In the genomic region with DNA sequence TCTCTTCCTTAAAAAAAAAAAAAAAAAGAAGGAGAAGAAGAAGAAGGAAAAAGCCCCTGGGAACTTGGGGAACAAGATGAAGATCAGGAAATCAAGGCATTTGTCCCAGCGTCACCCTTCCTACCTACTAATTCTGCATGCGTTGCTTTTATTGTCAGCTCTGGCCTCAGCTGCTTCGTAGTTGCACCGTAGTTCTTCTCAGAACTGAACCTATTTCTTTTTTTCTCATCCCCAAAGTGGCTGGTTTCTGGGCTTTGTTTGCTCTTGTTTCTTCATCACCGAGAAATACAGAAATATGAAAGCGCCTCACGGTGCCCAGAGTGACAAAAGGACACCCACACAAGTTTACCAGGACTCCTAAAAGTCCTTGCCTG, we compare ENCODE assay signal across 10 cellular contexts. TPM values are rescaled to one million over a fixed set of nuclear protein-coding genes. Genes with fewer than 3 reads are reported as not detected.
A peak's percentile ranks its signal among the peaks of the same experiment; 100 is the strongest.
DNase-seq lines count a peak whose midpoint lies in the region; ATAC-seq and TF ChIP-seq lines count a peak whose summit lies in the region.
"Had no signal": no experiment of that assay in that cellular context is flagged by ENCODE, and none has a peak within 500 bp of the region (broad histone marks: within the 10 kb centered on the region; RNA-seq: fewer than 3 reads in every experiment).

No MANE protein-coding gene starts in this region.

- H2AFZ ChIP-seq in ACC112 (ENCODE audit: low read length, unreplicated experiment) = peak overlapping the region; percentile 88

- WGBS in HUES64 = 30% methylated on average over 7 of the region's 7 CpGs
- 31 to 34% methylated on average over 7 of the region's 7 CpGs for WGBS in ectodermal cell, 2 experiments

- TF ChIP-seq CTCF in endothelial cell (IDR thresholded peaks at IDR 0.05; ENCODE audit: unreplicated experiment) = no peak

- H3K4me1 Mint-ChIP-seq in naive thymus-derived CD4-positive, alpha-beta T cell = peaks cover 8 to 16% (median 11%) of the 10 kb centered on the region in 7 donors
- H3K4me1 Mint-ChIP-seq in endothelial cell (ENCODE audit: unreplicated experiment) = peaks cover 9% of the 10 kb centered on the region

- no peaks in the 10 kb centered on the region for H3K79me2 ChIP-seq in ACC112 (ENCODE audit: control insufficient read depth, insufficient read depth, low read length, unreplicated experiment)

- H3K27me3 Mint-ChIP-seq in naive thymus-derived CD4-positive, alpha-beta T cell = peaks cover 30 to 55% (median 36%) of the 10 kb centered on the region in 5 donors
- H3K27me3 Mint-ChIP-seq in endothelial cell (ENCODE audit: unreplicated experiment) = peaks cover 17% of the 10 kb centered on the region

- ATAC-seq in naive thymus-derived CD4-positive, alpha-beta T cell = no peak

- intact Hi-C loops in naive thymus-derived CD4-positive, alpha-beta T cell (cut with micrococcal nuclease) = no loop called here

- H3K4me1 ChIP-seq in ACC112 (ENCODE audit: control insufficient read depth, insufficient read depth, low read length, unreplicated experiment) (peaks cover 3% of the 10 kb centered on the region), HUES64 (ENCODE audit: insufficient read depth, low read length) (0 out of 2 replicates have a peak, but pooled peaks cover 3% of the 10 kb centered on the region), ectodermal cell (ENCODE audit: control insufficient read depth, insufficient read depth, low read length) (peaks cover 7% of the 10 kb centered on the region)
- H3K4me1 ChIP-seq in naive thymus-derived CD4-positive, alpha-beta T cell (ENCODE audit: control insufficient read depth in 2 of 2, insufficient read depth in 2 of 2, low read length in 2 of 2) = no peaks in the 10 kb centered on the region

- H3K9me3 ChIP-seq in HUES64 (ENCODE audit: insufficient read depth, low read depth, low read length) (0 out of 2 replicates have a peak, but pooled peaks cover 3% of the 10 kb centered on the region), ectodermal cell (ENCODE audit: control insufficient read depth, low read length) (no peaks in the 10 kb centered on the region)
- H3K9me3 ChIP-seq in naive thymus-derived CD4-positive, alpha-beta T cell (ENCODE audit: control insufficient read depth in 2 of 3, low read length in 3 of 3) = no peaks in the 10 kb centered on the region

- H3K9ac ChIP-seq in HUES64 (ENCODE audit: low read depth, low read length) = no peak overlapping the region

- H3K27ac Mint-ChIP-seq in naive thymus-derived CD4-positive, alpha-beta T cell = no peak overlapping the region
- H3K27ac Mint-ChIP-seq in endothelial cell (ENCODE audit: unreplicated experiment) = no peak overlapping the region

- POLR2A ChIA-PET in naive thymus-derived CD4-positive, alpha-beta T cell (lab: Charles Lee) = no interaction called here

- DNase-seq in naive thymus-derived CD4-positive, alpha-beta T cell = no peak
- DNase-seq in endothelial cell (ENCODE audit: low spot score) = no peak
- DNase-seq in SHP77 (lab: John Stamatoyannopoulos, UW) = no peak
- DNase-seq in islet precursor cell = no peak
- no peak for DNase-seq in NCI-H1105 treated with DMSO at 0.1 percent for 48 hours (lab: John Stamatoyannopoulos, UW)
- DNase-seq: activated T-cell treated with anti-CD3 and anti-CD28 coated beads, Interleukin-2, amount 50 U/mL, for 4 hours had no signal

- no peaks in the 10 kb centered on the region for H3K36me3 Mint-ChIP-seq in naive thymus-derived CD4-positive, alpha-beta T cell
- H3K36me3 Mint-ChIP-seq in endothelial cell (ENCODE audit: low read depth, unreplicated experiment) = no peaks in the 10 kb centered on the region

- no peaks in the 10 kb centered on the region for H3K36me3 ChIP-seq in ACC112 (ENCODE audit: insufficient read depth, low read length)
- no peaks in the 10 kb centered on the region for H3K36me3 ChIP-seq in HUES64 (ENCODE audit: insufficient read depth, low read length)
- H3K36me3 ChIP-seq in ectodermal cell (ENCODE audit: control insufficient read depth, insufficient read depth, low read length) = no peaks in the 10 kb centered on the region
- no peaks in the 10 kb centered on the region for H3K36me3 ChIP-seq in naive thymus-derived CD4-positive, alpha-beta T cell (ENCODE audit: control insufficient read depth in 2 of 3, insufficient read depth in 3 of 3, low read length in 3 of 3)

- peak overlapping the region in 8 of 10 donors; percentile 12 to 73 (median 64) for H3K4me3 Mint-ChIP-seq in naive thymus-derived CD4-positive, alpha-beta T cell
- H3K4me3 Mint-ChIP-seq in endothelial cell (ENCODE audit: unreplicated experiment) = no peak overlapping the region

- CTCF ChIA-PET in naive thymus-derived CD4-positive, alpha-beta T cell (lab: Charles Lee) = no interaction called here

- H3K27me3 ChIP-seq in ACC112 (ENCODE audit: insufficient read depth, low read length) (peaks cover 5% of the 10 kb centered on the region), HUES64 (ENCODE audit: insufficient read depth, low read length) (peaks cover 71% of the 10 kb centered on the region), ectodermal cell (ENCODE audit: control insufficient read depth, insufficient read depth, low read length, poor library complexity, severe bottlenecking) (peaks cover 57% of the 10 kb centered on the region)
- peaks cover 0 to 7% of the 10 kb centered on the region in 2 donors for H3K27me3 ChIP-seq in naive thymus-derived CD4-positive, alpha-beta T cell (ENCODE audit: control insufficient read depth in 2 of 2, insufficient read depth in 2 of 2, low read length in 2 of 2)

- H3K4me3 ChIP-seq in ACC112 (ENCODE audit: low read depth, low read length) (peak overlapping the region; percentile 90), HUES64 (ENCODE audit: low read length) (peak overlapping the region; percentile 57), ectodermal cell (ENCODE audit: insufficient read depth, low read depth, low read length) (peak overlapping the region; percentile 46)
- no peak overlapping the region for H3K4me3 ChIP-seq in naive thymus-derived CD4-positive, alpha-beta T cell (ENCODE audit: low read length)

- H3K27ac ChIP-seq in ACC112 (ENCODE audit: low read depth, low read length) (no peak overlapping the region), HUES64 (ENCODE audit: low read depth, low read length) (no peak overlapping the region), ectodermal cell (ENCODE audit: insufficient read depth, low read depth, low read length, poor library complexity, severe bottlenecking) (no peak overlapping the region)
- no peak overlapping the region for H3K27ac ChIP-seq in naive thymus-derived CD4-positive, alpha-beta T cell (ENCODE audit: low read depth, low read length)
- H3K27ac ChIP-seq: epithelial cell of prostate had no signal

- H3K9me3 Mint-ChIP-seq in naive thymus-derived CD4-positive, alpha-beta T cell = peaks cover 0 to 7% (median 3%) of the 10 kb centered on the region in 11 donors
- H3K9me3 Mint-ChIP-seq in endothelial cell (ENCODE audit: unreplicated experiment) = no peaks in the 10 kb centered on the region
- H3K9me3 Mint-ChIP-seq: activated T-cell treated with anti-CD3 and anti-CD28 coated beads, Interleukin-2, amount 50 U/mL, for 4 hours had no signal

RNA-seq across cellular contexts. Expression of a gene that starts 0.9 kb away (rescaled TPM):
- polyA plus RNA-seq in HUES64 (2013, experiment 1 of 2) = 0.50 TPM
- 0.89 TPM for polyA plus RNA-seq in HUES64 (2013, experiment 2 of 2)
- 0.26 TPM for polyA plus RNA-seq in ectodermal cell (2013, experiment 1 of 4)
- polyA plus RNA-seq in ectodermal cell (2013, experiment 2 of 4) = 1.8 TPM
- 0.80 TPM for polyA plus RNA-seq in ectodermal cell (2013, experiment 3 of 4)
- polyA plus RNA-seq in ectodermal cell (2013, experiment 4 of 4) = 0.49 TPM
- total RNA-seq in naive thymus-derived CD4-positive, alpha-beta T cell = 1 to 10 TPM in 4 of 5 experiments, under 1 TPM in 1; 0.19 to 3.4 (median 1.7) TPM
- 1 to 10 TPM in 1 of 2 donors, under 1 TPM in 1; 0.43 to 1.2 TPM for polyA plus RNA-seq in naive thymus-derived CD4-positive, alpha-beta T cell
- 0.72 TPM for total RNA-seq in endothelial cell (ENCODE audit: unreplicated experiment)
